1 cellular context compared by ENCODE assay signal in genomic region chr9:131633491-131634031, GRCh38.
TF ChIP-seq lines count a peak whose summit lies in the region.

No MANE protein-coding gene starts in this region.

TF ChIP-seq in GM23338, 12 proteins besides CTCF, POLR2A, EP300 and RAD21 (continued from another document):
- TF ChIP-seq, protein P1, sequence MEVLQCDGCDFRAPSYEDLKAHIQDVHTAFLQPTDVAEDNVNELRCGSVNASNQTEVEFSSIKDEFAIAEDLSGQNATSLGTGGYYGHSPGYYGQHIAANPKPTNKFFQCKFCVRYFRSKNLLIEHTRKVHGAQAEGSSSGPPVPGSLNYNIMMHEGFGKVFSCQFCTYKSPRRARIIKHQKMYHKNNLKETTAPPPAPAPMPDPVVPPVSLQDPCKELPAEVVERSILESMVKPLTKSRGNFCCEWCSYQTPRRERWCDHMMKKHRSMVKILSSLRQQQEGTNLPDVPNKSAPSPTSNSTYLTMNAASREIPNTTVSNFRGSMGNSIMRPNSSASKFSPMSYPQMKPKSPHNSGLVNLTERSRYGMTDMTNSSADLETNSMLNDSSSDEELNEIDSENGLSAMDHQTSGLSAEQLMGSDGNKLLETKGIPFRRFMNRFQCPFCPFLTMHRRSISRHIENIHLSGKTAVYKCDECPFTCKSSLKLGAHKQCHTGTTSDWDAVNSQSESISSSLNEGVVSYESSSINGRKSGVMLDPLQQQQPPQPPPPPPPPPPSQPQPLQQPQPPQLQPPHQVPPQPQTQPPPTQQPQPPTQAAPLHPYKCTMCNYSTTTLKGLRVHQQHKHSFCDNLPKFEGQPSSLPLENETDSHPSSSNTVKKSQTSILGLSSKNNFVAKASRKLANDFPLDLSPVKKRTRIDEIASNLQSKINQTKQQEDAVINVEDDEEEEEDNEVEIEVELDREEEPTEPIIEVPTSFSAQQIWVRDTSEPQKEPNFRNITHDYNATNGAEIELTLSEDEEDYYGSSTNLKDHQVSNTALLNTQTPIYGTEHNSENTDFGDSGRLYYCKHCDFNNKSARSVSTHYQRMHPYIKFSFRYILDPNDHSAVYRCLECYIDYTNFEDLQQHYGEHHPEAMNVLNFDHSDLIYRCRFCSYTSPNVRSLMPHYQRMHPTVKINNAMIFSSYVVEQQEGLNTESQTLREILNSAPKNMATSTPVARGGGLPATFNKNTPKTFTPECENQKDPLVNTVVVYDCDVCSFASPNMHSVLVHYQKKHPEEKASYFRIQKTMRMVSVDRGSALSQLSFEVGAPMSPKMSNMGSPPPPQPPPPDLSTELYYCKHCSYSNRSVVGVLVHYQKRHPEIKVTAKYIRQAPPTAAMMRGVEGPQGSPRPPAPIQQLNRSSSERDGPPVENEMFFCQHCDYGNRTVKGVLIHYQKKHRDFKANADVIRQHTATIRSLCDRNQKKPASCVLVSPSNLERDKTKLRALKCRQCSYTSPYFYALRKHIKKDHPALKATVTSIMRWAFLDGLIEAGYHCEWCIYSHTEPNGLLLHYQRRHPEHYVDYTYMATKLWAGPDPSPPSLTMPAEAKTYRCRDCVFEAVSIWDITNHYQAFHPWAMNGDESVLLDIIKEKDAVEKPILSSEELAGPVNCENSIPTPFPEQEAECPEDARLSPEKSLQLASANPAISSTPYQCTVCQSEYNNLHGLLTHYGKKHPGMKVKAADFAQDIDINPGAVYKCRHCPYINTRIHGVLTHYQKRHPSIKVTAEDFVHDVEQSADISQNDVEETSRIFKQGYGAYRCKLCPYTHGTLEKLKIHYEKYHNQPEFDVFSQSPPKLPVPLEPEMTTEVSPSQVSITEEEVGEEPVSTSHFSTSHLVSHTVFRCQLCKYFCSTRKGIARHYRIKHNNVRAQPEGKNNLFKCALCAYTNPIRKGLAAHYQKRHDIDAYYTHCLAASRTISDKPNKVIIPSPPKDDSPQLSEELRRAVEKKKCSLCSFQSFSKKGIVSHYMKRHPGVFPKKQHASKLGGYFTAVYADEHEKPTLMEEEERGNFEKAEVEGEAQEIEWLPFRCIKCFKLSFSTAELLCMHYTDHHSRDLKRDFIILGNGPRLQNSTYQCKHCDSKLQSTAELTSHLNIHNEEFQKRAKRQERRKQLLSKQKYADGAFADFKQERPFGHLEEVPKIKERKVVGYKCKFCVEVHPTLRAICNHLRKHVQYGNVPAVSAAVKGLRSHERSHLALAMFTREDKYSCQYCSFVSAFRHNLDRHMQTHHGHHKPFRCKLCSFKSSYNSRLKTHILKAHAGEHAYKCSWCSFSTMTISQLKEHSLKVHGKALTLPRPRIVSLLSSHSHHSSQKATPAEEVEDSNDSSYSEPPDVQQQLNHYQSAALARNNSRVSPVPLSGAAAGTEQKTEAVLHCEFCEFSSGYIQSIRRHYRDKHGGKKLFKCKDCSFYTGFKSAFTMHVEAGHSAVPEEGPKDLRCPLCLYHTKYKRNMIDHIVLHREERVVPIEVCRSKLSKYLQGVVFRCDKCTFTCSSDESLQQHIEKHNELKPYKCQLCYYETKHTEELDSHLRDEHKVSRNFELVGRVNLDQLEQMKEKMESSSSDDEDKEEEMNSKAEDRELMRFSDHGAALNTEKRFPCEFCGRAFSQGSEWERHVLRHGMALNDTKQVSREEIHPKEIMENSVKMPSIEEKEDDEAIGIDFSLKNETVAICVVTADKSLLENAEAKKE (CRISPR knock-in tag; IDR thresholded peaks at IDR 0.05): no peak
- TF ChIP-seq STAT1 (IDR thresholded peaks at IDR 0.05; ENCODE audit: unreplicated experiment) (no peak), JUNB (IDR thresholded peaks at IDR 0.05; ENCODE audit: unreplicated experiment) (no peak)
